12 cellular contexts compared by ENCODE assay signal in the genomic region with DNA sequence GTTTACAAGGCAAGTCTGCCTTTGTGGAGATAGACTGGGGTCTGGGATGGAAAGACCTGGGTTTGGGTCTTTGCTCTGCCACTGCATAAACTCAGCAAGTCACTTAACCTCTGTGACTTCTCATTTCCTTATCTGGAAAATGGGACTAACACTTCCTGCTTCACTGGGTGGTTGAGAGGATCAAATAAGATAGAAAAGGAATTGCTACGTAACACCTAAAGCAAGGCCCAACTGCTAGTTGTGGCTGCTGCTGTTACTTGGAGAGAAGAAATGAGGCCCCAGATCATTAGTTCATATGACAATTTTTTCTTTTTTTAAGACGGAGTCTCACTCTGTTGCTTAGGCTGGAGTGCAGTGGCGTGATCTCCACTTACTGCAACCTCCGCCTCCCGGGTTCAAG. TPM values are rescaled to one million over a fixed set of nuclear protein-coding genes. Genes with fewer than 3 reads are reported as not detected.
DNase-seq lines count a peak whose midpoint lies in the region; ATAC-seq, FAIRE-seq and TF ChIP-seq lines count a peak whose summit lies in the region.
"Had no signal": no experiment of that assay in that cellular context is flagged by ENCODE, and none has a peak within 500 bp of the region (broad histone marks: within the 10 kb centered on the region; RNA-seq: fewer than 3 reads in every experiment).

No MANE protein-coding gene starts in this region.

- no peak for TF ChIP-seq RAD21 in A549 (conservative IDR thresholded peaks at IDR 0.05 in 1 of 2, IDR thresholded peaks at IDR 0.05 in 1 of 2)

- ATAC-seq in A549 = no peak
- ATAC-seq in WTC11 = no peak
- peak; percentile 44 for ATAC-seq in left colon
- no peak for ATAC-seq in HG02678 (IDR thresholded peaks at IDR 0.05; ENCODE audit: unreplicated experiment)

- peak overlapping the region; percentile 61 to 100 for H3K27ac ChIP-seq in A549

- H3K27me3 Mint-ChIP-seq in Caco-2 (ENCODE audit: insufficient read depth, unreplicated experiment) (no peaks in the 10 kb centered on the region), WTC11 (ENCODE audit: low read depth) (peaks cover 3% of the 10 kb centered on the region; the same call in 1 of the 2 replicates)

- intact Hi-C loops in Caco-2 (cut with micrococcal nuclease; ENCODE audit: unreplicated experiment) (no loop called here), left colon (cut with DNase I, micrococcal nuclease) (no loop called here)

- no peak overlapping the region for H3K4me3 ChIP-seq in A549
- H3K4me3 ChIP-seq in Caco-2 (ENCODE audit: low read depth, low read length) = no peak overlapping the region

- DNase-seq in A549 (ENCODE audit: low read depth in 1 of 2, low spot score in 1 of 2) (no peak), Caco-2 (no peak), WTC11 (ENCODE audit: low spot score) (no peak), left colon (no peak), D341Med (ENCODE audit: low spot score) (no peak), NCI-H1694 treated with DMSO at 0.1 percent for 48 hours (lab: John Stamatoyannopoulos, UW) (no peak)
- DNase-seq in stimulated activated CD4-positive, alpha-beta T cell treated with anti-CD3 and anti-CD28 coated beads, Interleukin-15, amount 100 ng/mL, for 24 hours = no peak
- DNase-seq: NCI-H1417, NCI-H510A treated with DMSO at 0.1 percent for 48 hours had no signal

- H3K4me3 Mint-ChIP-seq in Caco-2 (ENCODE audit: unreplicated experiment) (no peak overlapping the region), WTC11 (no peak overlapping the region)

- H3K27me3 ChIP-seq in Caco-2 (replicated peaks; ENCODE audit: control insufficient read depth, insufficient read depth, low read length) = no peaks in the 10 kb centered on the region

- TF ChIP-seq EP300 in A549 (IDR thresholded peaks at IDR 0.05) = no peak

- H3K4me2 ChIP-seq in A549 = peak overlapping the region; percentile 51

- TF ChIP-seq CTCF in A549 (IDR thresholded peaks at IDR 0.05) (no peak), Caco-2 (IDR thresholded peaks at IDR 0.05; ENCODE audit: insufficient read depth in 1 of 2, low read depth in 1 of 2, low read length in 1 of 2, severe bottlenecking in 1 of 2, unreplicated experiment in 1 of 2) (no peak), WTC11 (IDR thresholded peaks at IDR 0.05) (no peak)

- H3K36me3 ChIP-seq in Caco-2 (ENCODE audit: control insufficient read depth, insufficient read depth, low read length) = peaks cover 1% of the 10 kb centered on the region; the same call in 1 of the 2 replicates

- FAIRE-seq in A549 (lab: Jason Lieb, UNC) = no peak
- FAIRE-seq: keratinocyte, RCC 7860 had no signal

- TF ChIP-seq POLR2A in A549 (IDR thresholded peaks at IDR 0.05; ENCODE audit: low read length) = no peak

- H3K4me1 ChIP-seq in A549 = peaks cover 84% of the 10 kb centered on the region
- peaks cover 23% of the 10 kb centered on the region for H3K4me1 ChIP-seq in Caco-2

- no TSS peak for BruUV-seq in Caco-2 (replicated peaks; lab: Mats Ljungman, UMichigan)

- H3K9me3 Mint-ChIP-seq in Caco-2 (ENCODE audit: unreplicated experiment) (no peaks in the 10 kb centered on the region), WTC11 (no peaks in the 10 kb centered on the region)

- H3K27ac Mint-ChIP-seq in Caco-2 (ENCODE audit: unreplicated experiment) = peak overlapping the region; percentile 4
- H3K27ac Mint-ChIP-seq in WTC11 = peak overlapping the region; percentile 82

- CTCF ChIA-PET in A549 (lab: Yijun Ruan, JAX) = no interaction called here
- CTCF ChIA-PET in Caco-2 (lab: Charles Lee) = interaction anchor here (0.5 kb wide), 1 partner anchor 56 kb away, joined by 3 read pairs; no protein-coding TSS in a partner anchor
- CTCF ChIA-PET in WTC11 (lab: Charles Lee) = no interaction called here

- 91% methylated on average over 5 of the region's 5 CpGs for WGBS in A549 (ENCODE audit: missing lambda C conversion rate)

- H3K36me3 Mint-ChIP-seq in Caco-2 (ENCODE audit: insufficient read depth, unreplicated experiment) (no peaks in the 10 kb centered on the region), WTC11 (peaks cover 3% of the 10 kb centered on the region; the same call in 1 of the 2 replicates)

- POLR2A ChIA-PET in A549 (lab: Yijun Ruan, JAX) (no interaction called here), Caco-2 (lab: Charles Lee) (no interaction called here), WTC11 (lab: Charles Lee) (interaction anchor here (0.7 kb wide), 1 partner anchor 38 kb away, joined by 3 read pairs; no protein-coding TSS in a partner anchor)

- no peaks in the 10 kb centered on the region for H3K9me3 ChIP-seq in A549
- no peaks in the 10 kb centered on the region for H3K9me3 ChIP-seq in Caco-2

- H3K4me1 Mint-ChIP-seq in Caco-2 (ENCODE audit: low read depth, unreplicated experiment) (peaks cover 14% of the 10 kb centered on the region), WTC11 (peaks cover 46% of the 10 kb centered on the region)

TF ChIP-seq in A549, 52 proteins besides CTCF, POLR2A, EP300 and RAD21:
- TF ChIP-seq JUNB (IDR thresholded peaks at IDR 0.05) (no peak), TP53 (CRISPR knock-in tag; IDR thresholded peaks at IDR 0.05) (no peak), ZFP36 (IDR thresholded peaks at IDR 0.05; ENCODE audit: borderline replicate concordance, partially characterized antibody) (no peak), HOXB13 (CRISPR knock-in tag; IDR thresholded peaks at IDR 0.05; ENCODE audit: low read depth) (no peak), RNF2 (IDR thresholded peaks at IDR 0.05; ENCODE audit: borderline replicate concordance, low read depth) (no peak), KDM5A (IDR thresholded peaks at IDR 0.05) (no peak)
- TF ChIP-seq, protein P1, sequence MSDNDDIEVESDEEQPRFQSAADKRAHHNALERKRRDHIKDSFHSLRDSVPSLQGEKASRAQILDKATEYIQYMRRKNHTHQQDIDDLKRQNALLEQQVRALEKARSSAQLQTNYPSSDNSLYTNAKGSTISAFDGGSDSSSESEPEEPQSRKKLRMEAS (IDR thresholded peaks at IDR 0.05) = no peak
- TF ChIP-seq, protein P2, sequence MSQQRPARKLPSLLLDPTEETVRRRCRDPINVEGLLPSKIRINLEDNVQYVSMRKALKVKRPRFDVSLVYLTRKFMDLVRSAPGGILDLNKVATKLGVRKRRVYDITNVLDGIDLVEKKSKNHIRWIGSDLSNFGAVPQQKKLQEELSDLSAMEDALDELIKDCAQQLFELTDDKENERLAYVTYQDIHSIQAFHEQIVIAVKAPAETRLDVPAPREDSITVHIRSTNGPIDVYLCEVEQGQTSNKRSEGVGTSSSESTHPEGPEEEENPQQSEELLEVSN (IDR thresholded peaks at IDR 0.05; ENCODE audit: borderline replicate concordance, low read depth) = no peak

TF ChIP-seq in WTC11, 78 proteins besides CTCF, POLR2A, EP300 and RAD21 (continues in another document):
- TF ChIP-seq, protein P3, sequence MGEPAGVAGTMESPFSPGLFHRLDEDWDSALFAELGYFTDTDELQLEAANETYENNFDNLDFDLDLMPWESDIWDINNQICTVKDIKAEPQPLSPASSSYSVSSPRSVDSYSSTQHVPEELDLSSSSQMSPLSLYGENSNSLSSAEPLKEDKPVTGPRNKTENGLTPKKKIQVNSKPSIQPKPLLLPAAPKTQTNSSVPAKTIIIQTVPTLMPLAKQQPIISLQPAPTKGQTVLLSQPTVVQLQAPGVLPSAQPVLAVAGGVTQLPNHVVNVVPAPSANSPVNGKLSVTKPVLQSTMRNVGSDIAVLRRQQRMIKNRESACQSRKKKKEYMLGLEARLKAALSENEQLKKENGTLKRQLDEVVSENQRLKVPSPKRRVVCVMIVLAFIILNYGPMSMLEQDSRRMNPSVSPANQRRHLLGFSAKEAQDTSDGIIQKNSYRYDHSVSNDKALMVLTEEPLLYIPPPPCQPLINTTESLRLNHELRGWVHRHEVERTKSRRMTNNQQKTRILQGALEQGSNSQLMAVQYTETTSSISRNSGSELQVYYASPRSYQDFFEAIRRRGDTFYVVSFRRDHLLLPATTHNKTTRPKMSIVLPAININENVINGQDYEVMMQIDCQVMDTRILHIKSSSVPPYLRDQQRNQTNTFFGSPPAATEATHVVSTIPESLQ (CRISPR knock-in tag; IDR thresholded peaks at IDR 0.05) = no peak
- TF ChIP-seq IRF2 (CRISPR knock-in tag; IDR thresholded peaks at IDR 0.05; ENCODE audit: borderline replicate concordance, low read depth) = no peak
- TF ChIP-seq, protein P4, sequence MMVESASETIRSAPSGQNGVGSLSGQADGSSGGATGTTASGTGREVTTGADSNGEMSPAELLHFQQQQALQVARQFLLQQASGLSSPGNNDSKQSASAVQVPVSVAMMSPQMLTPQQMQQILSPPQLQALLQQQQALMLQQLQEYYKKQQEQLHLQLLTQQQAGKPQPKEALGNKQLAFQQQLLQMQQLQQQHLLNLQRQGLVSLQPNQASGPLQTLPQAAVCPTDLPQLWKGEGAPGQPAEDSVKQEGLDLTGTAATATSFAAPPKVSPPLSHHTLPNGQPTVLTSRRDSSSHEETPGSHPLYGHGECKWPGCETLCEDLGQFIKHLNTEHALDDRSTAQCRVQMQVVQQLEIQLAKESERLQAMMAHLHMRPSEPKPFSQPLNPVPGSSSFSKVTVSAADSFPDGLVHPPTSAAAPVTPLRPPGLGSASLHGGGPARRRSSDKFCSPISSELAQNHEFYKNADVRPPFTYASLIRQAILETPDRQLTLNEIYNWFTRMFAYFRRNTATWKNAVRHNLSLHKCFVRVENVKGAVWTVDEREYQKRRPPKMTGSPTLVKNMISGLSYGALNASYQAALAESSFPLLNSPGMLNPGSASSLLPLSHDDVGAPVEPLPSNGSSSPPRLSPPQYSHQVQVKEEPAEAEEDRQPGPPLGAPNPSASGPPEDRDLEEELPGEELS (CRISPR knock-in tag; IDR thresholded peaks at IDR 0.05) = no peak

RNA-seq across cellular contexts. Expression of a gene that starts 5.9 kb away (rescaled TPM):
- 30.3 and 46.2 TPM in 2 replicates for polyA plus RNA-seq in A549 (2011; rRNA removed)
- 15.4 and 22.0 TPM in 2 replicates for polyA plus RNA-seq in A549 (2012; cell fraction: cytosol; rRNA removed)
- polyA plus RNA-seq in A549 (2012; cell fraction: nucleus; rRNA removed) = 23.1 and 39.4 TPM in 2 replicates
- 47.0 to 55.6 TPM (median 50.5 TPM) in 3 replicates for polyA plus RNA-seq in A549 (2017; fragmentation: RNase III; extraction: RNeasy Plus Mini Kit Qiagen cat#74134 plus additional on column Dnase treatment)
- polyA minus RNA-seq in A549 (2011; rRNA and poly(A)+ RNA removed) = 62.1 and 63.5 TPM in 2 replicates
- 9.7 and 11.0 TPM in 2 replicates for total RNA-seq in Caco-2 (2022)
- 17.1 to 19.5 TPM (median 17.9 TPM) in 3 replicates for total RNA-seq in WTC11 (2021)
- total RNA-seq in left colon = 10 to 100 TPM; 38.5 to 58.9 TPM
